In genomic region chr2:240643093-240643810, GRCh38 we compare ENCODE assay signal across 2 cellular contexts.
TF ChIP-seq lines count a peak whose summit lies in the region.

No MANE protein-coding gene starts in this region.

TF ChIP-seq in SK-N-SH, 30 proteins besides CTCF, POLR2A, EP300 and RAD21 (continued from another document):
- TF ChIP-seq FOXM1 (IDR thresholded peaks at IDR 0.05; ENCODE audit: low read depth) (no peak), MAX (IDR thresholded peaks at IDR 0.05; ENCODE audit: low read depth) (no peak), SIN3A (IDR thresholded peaks at IDR 0.05; ENCODE audit: borderline replicate concordance, low read depth, low read length) (no peak), MEF2A (IDR thresholded peaks at IDR 0.05; ENCODE audit: borderline replicate concordance, low read depth) (no peak), ELF1 (IDR thresholded peaks at IDR 0.05) (no peak)
TF ChIP-seq in SK-N-SH: peak in this region for 0.

TF ChIP-seq in SK-N-SH treated with all-trans-retinoic acid at 6 μM for 48 hours, 23 proteins besides CTCF, POLR2A, EP300 and RAD21 (continued from another document):
- TF ChIP-seq CREB5 (CRISPR knock-in tag; IDR thresholded peaks at IDR 0.05; ENCODE audit: low read depth), result no peak
- TF ChIP-seq ZNF565 (CRISPR knock-in tag; conservative IDR thresholded peaks at IDR 0.05; ENCODE audit: low read depth), result no peak
- no peak for TF ChIP-seq ZNF8 (CRISPR knock-in tag; IDR thresholded peaks at IDR 0.05)
- no peak for TF ChIP-seq CSRNP3 (CRISPR knock-in tag; IDR thresholded peaks at IDR 0.05)
- no peak for TF ChIP-seq RARB (CRISPR knock-in tag; IDR thresholded peaks at IDR 0.05)
- TF ChIP-seq BACH2 (CRISPR knock-in tag; IDR thresholded peaks at IDR 0.05; ENCODE audit: borderline replicate concordance), result no peak
- TF ChIP-seq PATZ1 (CRISPR knock-in tag; IDR thresholded peaks at IDR 0.05; ENCODE audit: borderline replicate concordance), result no peak
- no peak for TF ChIP-seq PPARA (CRISPR knock-in tag; IDR thresholded peaks at IDR 0.05; ENCODE audit: borderline replicate concordance)
- TF ChIP-seq SNAI2 (CRISPR knock-in tag; IDR thresholded peaks at IDR 0.05), result no peak
